Comparison of ENCODE assay signal across 1 cellular context in genomic region chr20:47233333-47234188, GRCh38.
A peak's percentile ranks its signal among the peaks of the same experiment; 100 is the strongest.
TF ChIP-seq lines count a peak whose summit lies in the region.

No MANE protein-coding gene starts in this region.

TF ChIP-seq in HepG2, 621 proteins besides CTCF, POLR2A, EP300 and RAD21 (continued from another document and continues in another):
- TF ChIP-seq, protein P1, sequence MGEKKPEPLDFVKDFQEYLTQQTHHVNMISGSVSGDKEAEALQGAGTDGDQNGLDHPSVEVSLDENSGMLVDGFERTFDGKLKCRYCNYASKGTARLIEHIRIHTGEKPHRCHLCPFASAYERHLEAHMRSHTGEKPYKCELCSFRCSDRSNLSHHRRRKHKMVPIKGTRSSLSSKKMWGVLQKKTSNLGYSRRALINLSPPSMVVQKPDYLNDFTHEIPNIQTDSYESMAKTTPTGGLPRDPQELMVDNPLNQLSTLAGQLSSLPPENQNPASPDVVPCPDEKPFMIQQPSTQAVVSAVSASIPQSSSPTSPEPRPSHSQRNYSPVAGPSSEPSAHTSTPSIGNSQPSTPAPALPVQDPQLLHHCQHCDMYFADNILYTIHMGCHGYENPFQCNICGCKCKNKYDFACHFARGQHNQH (CRISPR knock-in tag; IDR thresholded peaks at IDR 0.05): peak; percentile 77
- peak; percentile 93 for TF ChIP-seq GATAD2A (CRISPR knock-in tag; IDR thresholded peaks at IDR 0.05)
- TF ChIP-seq HMGXB3 (CRISPR knock-in tag; IDR thresholded peaks at IDR 0.05; ENCODE audit: borderline replicate concordance): peak; percentile 53; the same call in 1 of the 2 replicates
- TF ChIP-seq, protein P2, sequence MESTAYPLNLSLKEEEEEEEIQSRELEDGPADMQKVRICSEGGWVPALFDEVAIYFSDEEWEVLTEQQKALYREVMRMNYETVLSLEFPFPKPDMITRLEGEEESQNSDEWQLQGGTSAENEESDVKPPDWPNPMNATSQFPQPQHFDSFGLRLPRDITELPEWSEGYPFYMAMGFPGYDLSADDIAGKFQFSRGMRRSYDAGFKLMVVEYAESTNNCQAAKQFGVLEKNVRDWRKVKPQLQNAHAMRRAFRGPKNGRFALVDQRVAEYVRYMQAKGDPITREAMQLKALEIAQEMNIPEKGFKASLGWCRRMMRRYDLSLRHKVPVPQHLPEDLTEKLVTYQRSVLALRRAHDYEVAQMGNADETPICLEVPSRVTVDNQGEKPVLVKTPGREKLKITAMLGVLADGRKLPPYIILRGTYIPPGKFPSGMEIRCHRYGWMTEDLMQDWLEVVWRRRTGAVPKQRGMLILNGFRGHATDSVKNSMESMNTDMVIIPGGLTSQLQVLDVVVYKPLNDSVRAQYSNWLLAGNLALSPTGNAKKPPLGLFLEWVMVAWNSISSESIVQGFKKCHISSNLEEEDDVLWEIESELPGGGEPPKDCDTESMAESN (CRISPR knock-in tag; conservative IDR thresholded peaks at IDR 0.05): 0 out of 2 replicates have a peak, but pooled peaks have one; percentile 25
- TF ChIP-seq ELF4 (CRISPR knock-in tag; IDR thresholded peaks at IDR 0.05; ENCODE audit: borderline replicate concordance): no peak
- TF ChIP-seq SRSF1 (optimal IDR thresholded peaks at IDR 0.05; ENCODE audit: low read depth, low read length): no peak
- TF ChIP-seq, protein P3, sequence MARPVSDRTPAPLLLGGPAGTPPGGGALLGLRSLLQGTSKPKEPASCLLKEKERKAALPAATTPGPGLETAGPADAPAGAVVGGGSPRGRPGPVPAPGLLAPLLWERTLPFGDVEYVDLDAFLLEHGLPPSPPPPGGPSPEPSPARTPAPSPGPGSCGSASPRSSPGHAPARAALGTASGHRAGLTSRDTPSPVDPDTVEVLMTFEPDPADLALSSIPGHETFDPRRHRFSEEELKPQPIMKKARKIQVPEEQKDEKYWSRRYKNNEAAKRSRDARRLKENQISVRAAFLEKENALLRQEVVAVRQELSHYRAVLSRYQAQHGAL (CRISPR knock-in tag; IDR thresholded peaks at IDR 0.05; ENCODE audit: not compliant biosample characterization): no peak
- 0 out of 2 replicates have a peak, but pooled peaks have one; percentile 16 for TF ChIP-seq ZNF563 (CRISPR knock-in tag; IDR thresholded peaks at IDR 0.05)
- TF ChIP-seq MTA3 (CRISPR knock-in tag; IDR thresholded peaks at IDR 0.05): no peak
- TF ChIP-seq, protein P4, sequence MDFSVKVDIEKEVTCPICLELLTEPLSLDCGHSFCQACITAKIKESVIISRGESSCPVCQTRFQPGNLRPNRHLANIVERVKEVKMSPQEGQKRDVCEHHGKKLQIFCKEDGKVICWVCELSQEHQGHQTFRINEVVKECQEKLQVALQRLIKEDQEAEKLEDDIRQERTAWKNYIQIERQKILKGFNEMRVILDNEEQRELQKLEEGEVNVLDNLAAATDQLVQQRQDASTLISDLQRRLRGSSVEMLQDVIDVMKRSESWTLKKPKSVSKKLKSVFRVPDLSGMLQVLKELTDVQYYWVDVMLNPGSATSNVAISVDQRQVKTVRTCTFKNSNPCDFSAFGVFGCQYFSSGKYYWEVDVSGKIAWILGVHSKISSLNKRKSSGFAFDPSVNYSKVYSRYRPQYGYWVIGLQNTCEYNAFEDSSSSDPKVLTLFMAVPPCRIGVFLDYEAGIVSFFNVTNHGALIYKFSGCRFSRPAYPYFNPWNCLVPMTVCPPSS (IDR thresholded peaks at IDR 0.05): no peak
- TF ChIP-seq PHF5A (CRISPR knock-in tag; IDR thresholded peaks at IDR 0.05; ENCODE audit: low read depth, unreplicated experiment): peak; percentile 90
- TF ChIP-seq GLI4 (CRISPR knock-in tag; IDR thresholded peaks at IDR 0.05; ENCODE audit: borderline replicate concordance): no peak
- peak; percentile 84; the same call in 1 of the 2 replicates for TF ChIP-seq ZSCAN9 (CRISPR knock-in tag; IDR thresholded peaks at IDR 0.05; ENCODE audit: borderline replicate concordance)
- peak; percentile 74 for TF ChIP-seq ZNF766 (CRISPR knock-in tag; IDR thresholded peaks at IDR 0.05; ENCODE audit: borderline replicate concordance)
- TF ChIP-seq ZNF737 (CRISPR knock-in tag; IDR thresholded peaks at IDR 0.05; ENCODE audit: borderline replicate concordance): no peak
- no peak for TF ChIP-seq ZBTB1 (CRISPR knock-in tag; IDR thresholded peaks at IDR 0.05; ENCODE audit: borderline replicate concordance)
- no peak for TF ChIP-seq NFIB (CRISPR knock-in tag; IDR thresholded peaks at IDR 0.05; ENCODE audit: borderline replicate concordance)
- peak; percentile 43; the same call in 1 of the 2 replicates for TF ChIP-seq ZKSCAN1 (IDR thresholded peaks at IDR 0.05; ENCODE audit: low read length)
- TF ChIP-seq USF2 (IDR thresholded peaks at IDR 0.05; ENCODE audit: low read depth, low read length): no peak
- TF ChIP-seq USF2 (CRISPR knock-in tag; IDR thresholded peaks at IDR 0.05; ENCODE audit: borderline replicate concordance): peak; percentile 73
- no peak for TF ChIP-seq KLF13 (CRISPR knock-in tag; IDR thresholded peaks at IDR 0.05)
- TF ChIP-seq ZSCAN12 (CRISPR knock-in tag; IDR thresholded peaks at IDR 0.05): no peak
- TF ChIP-seq ARHGAP35 (CRISPR knock-in tag; IDR thresholded peaks at IDR 0.05; ENCODE audit: borderline replicate concordance): no peak
- no peak for TF ChIP-seq STAT5B (CRISPR knock-in tag; IDR thresholded peaks at IDR 0.05)
- no peak for TF ChIP-seq ZNF589 (CRISPR knock-in tag; conservative IDR thresholded peaks at IDR 0.05)
- TF ChIP-seq CREB1 (IDR thresholded peaks at IDR 0.05): peak; percentile 3; the same call in 1 of the 2 replicates
- TF ChIP-seq CREB1 (CRISPR knock-in tag; IDR thresholded peaks at IDR 0.05): no peak
- TF ChIP-seq KDM2A (CRISPR knock-in tag; IDR thresholded peaks at IDR 0.05; ENCODE audit: borderline replicate concordance, low read depth): no peak; the same call in 1 of the 2 replicates
- no peak for TF ChIP-seq ZNF704 (CRISPR knock-in tag; IDR thresholded peaks at IDR 0.05; ENCODE audit: borderline replicate concordance)
- TF ChIP-seq, protein P5, sequence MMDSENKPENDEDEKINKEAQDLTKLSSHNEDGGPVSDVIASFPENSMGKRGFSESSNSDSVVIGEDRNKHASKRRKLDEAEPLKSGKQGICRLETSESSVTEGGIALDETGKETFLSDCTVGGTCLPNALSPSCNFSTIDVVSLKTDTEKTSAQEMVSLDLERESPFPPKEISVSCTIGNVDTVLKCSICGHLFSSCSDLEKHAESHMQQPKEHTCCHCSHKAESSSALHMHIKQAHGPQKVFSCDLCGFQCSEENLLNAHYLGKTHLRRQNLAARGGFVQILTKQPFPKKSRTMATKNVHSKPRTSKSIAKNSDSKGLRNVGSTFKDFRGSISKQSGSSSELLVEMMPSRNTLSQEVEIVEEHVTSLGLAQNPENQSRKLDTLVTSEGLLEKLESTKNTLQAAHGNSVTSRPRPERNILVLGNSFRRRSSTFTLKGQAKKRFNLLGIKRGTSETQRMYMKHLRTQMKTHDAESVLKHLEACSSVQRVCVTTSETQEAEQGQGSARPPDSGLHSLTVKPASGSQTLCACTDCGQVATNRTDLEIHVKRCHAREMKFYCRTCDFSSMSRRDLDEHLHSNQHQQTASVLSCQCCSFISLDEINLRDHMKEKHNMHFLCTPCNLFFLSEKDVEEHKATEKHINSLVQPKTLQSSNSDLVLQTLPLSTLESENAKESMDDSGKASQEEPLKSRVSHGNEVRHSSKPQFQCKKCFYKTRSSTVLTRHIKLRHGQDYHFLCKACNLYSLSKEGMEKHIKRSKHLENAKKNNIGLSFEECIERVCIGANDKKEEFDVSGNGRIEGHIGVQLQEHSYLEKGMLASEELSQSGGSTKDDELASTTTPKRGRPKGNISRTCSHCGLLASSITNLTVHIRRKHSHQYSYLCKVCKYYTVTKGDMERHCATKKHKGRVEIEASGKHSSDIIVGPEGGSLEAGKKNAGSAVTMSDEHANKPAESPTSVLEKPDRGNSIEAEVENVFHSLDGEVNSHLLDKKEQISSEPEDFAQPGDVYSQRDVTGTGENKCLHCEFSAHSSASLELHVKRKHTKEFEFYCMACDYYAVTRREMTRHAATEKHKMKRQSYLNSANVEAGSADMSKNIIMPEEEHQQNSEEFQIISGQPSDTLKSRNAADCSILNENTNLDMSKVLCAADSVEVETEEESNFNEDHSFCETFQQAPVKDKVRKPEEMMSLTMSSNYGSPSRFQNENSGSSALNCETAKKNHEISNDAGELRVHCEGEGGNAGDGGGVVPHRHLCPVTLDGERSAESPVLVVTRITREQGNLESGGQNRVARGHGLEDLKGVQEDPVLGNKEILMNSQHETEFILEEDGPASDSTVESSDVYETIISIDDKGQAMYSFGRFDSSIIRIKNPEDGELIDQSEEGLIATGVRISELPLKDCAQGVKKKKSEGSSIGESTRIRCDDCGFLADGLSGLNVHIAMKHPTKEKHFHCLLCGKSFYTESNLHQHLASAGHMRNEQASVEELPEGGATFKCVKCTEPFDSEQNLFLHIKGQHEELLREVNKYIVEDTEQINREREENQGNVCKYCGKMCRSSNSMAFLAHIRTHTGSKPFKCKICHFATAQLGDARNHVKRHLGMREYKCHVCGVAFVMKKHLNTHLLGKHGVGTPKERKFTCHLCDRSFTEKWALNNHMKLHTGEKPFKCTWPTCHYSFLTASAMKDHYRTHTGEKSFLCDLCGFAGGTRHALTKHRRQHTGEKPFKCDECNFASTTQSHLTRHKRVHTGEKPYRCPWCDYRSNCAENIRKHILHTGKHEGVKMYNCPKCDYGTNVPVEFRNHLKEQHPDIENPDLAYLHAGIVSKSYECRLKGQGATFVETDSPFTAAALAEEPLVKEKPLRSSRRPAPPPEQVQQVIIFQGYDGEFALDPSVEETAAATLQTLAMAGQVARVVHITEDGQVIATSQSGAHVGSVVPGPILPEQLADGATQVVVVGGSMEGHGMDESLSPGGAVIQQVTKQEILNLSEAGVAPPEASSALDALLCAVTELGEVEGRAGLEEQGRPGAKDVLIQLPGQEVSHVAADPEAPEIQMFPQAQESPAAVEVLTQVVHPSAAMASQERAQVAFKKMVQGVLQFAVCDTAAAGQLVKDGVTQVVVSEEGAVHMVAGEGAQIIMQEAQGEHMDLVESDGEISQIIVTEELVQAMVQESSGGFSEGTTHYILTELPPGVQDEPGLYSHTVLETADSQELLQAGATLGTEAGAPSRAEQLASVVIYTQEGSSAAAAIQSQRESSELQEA (CRISPR knock-in tag; IDR thresholded peaks at IDR 0.05; ENCODE audit: not compliant biosample characterization): no peak
- TF ChIP-seq, protein P6, sequence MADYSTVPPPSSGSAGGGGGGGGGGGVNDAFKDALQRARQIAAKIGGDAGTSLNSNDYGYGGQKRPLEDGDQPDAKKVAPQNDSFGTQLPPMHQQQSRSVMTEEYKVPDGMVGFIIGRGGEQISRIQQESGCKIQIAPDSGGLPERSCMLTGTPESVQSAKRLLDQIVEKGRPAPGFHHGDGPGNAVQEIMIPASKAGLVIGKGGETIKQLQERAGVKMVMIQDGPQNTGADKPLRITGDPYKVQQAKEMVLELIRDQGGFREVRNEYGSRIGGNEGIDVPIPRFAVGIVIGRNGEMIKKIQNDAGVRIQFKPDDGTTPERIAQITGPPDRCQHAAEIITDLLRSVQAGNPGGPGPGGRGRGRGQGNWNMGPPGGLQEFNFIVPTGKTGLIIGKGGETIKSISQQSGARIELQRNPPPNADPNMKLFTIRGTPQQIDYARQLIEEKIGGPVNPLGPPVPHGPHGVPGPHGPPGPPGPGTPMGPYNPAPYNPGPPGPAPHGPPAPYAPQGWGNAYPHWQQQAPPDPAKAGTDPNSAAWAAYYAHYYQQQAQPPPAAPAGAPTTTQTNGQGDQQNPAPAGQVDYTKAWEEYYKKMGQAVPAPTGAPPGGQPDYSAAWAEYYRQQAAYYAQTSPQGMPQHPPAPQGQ (CRISPR knock-in tag; IDR thresholded peaks at IDR 0.05; ENCODE audit: borderline replicate concordance): peak; percentile 94; the same call in 1 of the 2 replicates
- no peak for TF ChIP-seq ZFP41 (CRISPR knock-in tag; IDR thresholded peaks at IDR 0.05; ENCODE audit: borderline replicate concordance)
- 0 out of 2 replicates have a peak, but pooled peaks have one; percentile 28 for TF ChIP-seq TOPORS (CRISPR knock-in tag; IDR thresholded peaks at IDR 0.05)
